1 cellular context compared by ENCODE assay signal in genomic region chr2:138550670-138551287, GRCh38.
TF ChIP-seq lines count a peak whose summit lies in the region.

No MANE protein-coding gene starts in this region.

TF ChIP-seq in GM23338, 12 proteins besides CTCF, POLR2A, EP300 and RAD21 (continued from another document):
- no peak for TF ChIP-seq POLR2AphosphoS5 (IDR thresholded peaks at IDR 0.05; ENCODE audit: low read depth)
- TF ChIP-seq STAT1 (IDR thresholded peaks at IDR 0.05; ENCODE audit: unreplicated experiment): no peak
- TF ChIP-seq ETS1 (IDR thresholded peaks at IDR 0.05): no peak
- no peak for TF ChIP-seq CREB1 (CRISPR knock-in tag; IDR thresholded peaks at IDR 0.05; ENCODE audit: low read depth)
- no peak for TF ChIP-seq EZH2 (IDR thresholded peaks at IDR 0.05; ENCODE audit: low read depth, unreplicated experiment)
- TF ChIP-seq ZNF114 (CRISPR knock-in tag; IDR thresholded peaks at IDR 0.05): no peak
- no peak for TF ChIP-seq NANOG (IDR thresholded peaks at IDR 0.05; ENCODE audit: borderline replicate concordance)
- no peak for TF ChIP-seq ZNF462 (CRISPR knock-in tag; IDR thresholded peaks at IDR 0.05)
- TF ChIP-seq JUNB (IDR thresholded peaks at IDR 0.05; ENCODE audit: unreplicated experiment): no peak
